Comparison of ENCODE assay signal across 8 cellular contexts in the genomic region with DNA sequence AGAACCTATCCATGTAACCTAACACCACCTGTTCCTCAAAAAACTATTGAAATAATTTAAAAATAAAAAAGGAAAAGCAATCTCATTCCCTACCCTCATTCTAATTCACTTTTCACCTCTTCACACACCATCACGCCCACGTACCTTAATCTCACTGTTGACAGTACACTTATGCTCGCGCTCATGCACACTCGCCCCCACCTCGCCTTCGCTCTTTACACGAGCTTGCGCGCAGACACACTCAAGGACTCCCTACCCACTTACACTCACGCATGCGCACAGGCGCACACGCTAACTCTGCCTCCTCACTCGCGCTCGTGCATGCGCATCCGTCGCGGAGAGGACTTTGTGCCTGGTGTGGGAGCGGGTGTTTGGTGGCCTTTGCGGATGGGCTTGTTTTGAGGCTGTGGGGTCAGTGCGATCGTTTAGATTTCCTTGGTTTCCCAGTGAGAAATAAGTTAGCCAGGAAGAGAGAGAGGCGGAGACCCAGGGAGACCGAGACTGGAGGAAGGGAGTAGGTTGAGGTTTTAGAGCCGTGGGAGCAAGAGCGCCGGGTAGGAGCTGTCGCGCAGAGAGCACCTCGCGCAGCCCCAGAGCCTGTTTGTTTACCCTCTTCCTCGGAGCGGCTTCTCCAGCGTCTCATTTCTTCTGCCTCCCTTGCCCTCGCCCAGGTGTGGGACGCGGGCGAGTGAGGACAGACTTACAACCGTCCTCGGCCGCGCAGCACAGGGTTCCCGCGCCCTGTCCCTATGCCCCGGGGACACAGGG. TPM values are rescaled to one million over a fixed set of nuclear protein-coding genes. Genes with fewer than 3 reads are reported as not detected.
DNase-seq lines count a peak whose midpoint lies in the region; TF ChIP-seq lines count a peak whose summit lies in the region.

No MANE protein-coding gene starts in this region.

- peak; percentile 79 for DNase-seq in HEK293T (ENCODE audit: extremely low spot score)
- peak; percentile 83 for DNase-seq in NCI-H146 treated with DMSO at 0.1 percent for 48 hours (lab: John Stamatoyannopoulos, UW; ENCODE audit: unreplicated experiment)
- DNase-seq in WERI-Rb-1, result peak; percentile 81
- DNase-seq in breast epithelium (ENCODE audit: low spot score in 2 of 2), result peak in 1 of 2 donors; percentile 62
- DNase-seq in inferior parietal cortex (ENCODE audit: extremely low spot score), result peak; percentile 82
- peak; percentile 54 to 65 for DNase-seq in stimulated activated CD4-positive, alpha-beta T cell treated with anti-CD3 and anti-CD28 coated beads, Interleukin-12 subunit alpha, Interleukin-12 subunit beta, amount 100 ng/mL, for 24 hours (ENCODE audit: low read depth in 2 of 2)
- no peak for DNase-seq in A172 (ENCODE audit: low spot score)

- POLR2A ChIA-PET in HEK293T (lab: Yijun Ruan, JAX), result no interaction called here

- H3K27me3 ChIP-seq in WERI-Rb-1 (ENCODE audit: insufficient read depth, low read depth, severe bottlenecking) (peaks cover 78% of the 10 kb centered on the region), breast epithelium (peaks cover 0 to 26% of the 10 kb centered on the region in 2 donors)

- no peak for TF ChIP-seq POLR2A in breast epithelium (IDR thresholded peaks at IDR 0.05)

- intact Hi-C loops in breast epithelium (cut with DNase I; ENCODE audit: low total_unique reads), result no loop called here

- H3K9me3 ChIP-seq in WERI-Rb-1 (ENCODE audit: severe bottlenecking) (no peaks in the 10 kb centered on the region), breast epithelium (no peaks in the 10 kb centered on the region)

- TF ChIP-seq CTCF in WERI-Rb-1 (IDR thresholded peaks at IDR 0.05; ENCODE audit: low read depth, low read length), result no peak
- TF ChIP-seq CTCF in breast epithelium (IDR thresholded peaks at IDR 0.05), result no peak

- CTCF ChIA-PET in HEK293T (lab: Yijun Ruan, JAX), result no interaction called here

- H3K27ac ChIP-seq in WERI-Rb-1 (no peak overlapping the region), breast epithelium (peak overlapping the region; percentile 53 to 69)

- no peaks in the 10 kb centered on the region for H3K36me3 ChIP-seq in WERI-Rb-1
- no peaks in the 10 kb centered on the region for H3K36me3 ChIP-seq in breast epithelium

- no peaks in the 10 kb centered on the region for H3K4me1 ChIP-seq in breast epithelium

- H3K4me3 ChIP-seq in GM08714 (ENCODE audit: low read length) (peak overlapping the region; percentile 30; the same call in 1 of the 2 replicates), WERI-Rb-1 (ENCODE audit: low read depth, low read length) (peak overlapping the region; percentile 57), breast epithelium (peak overlapping the region; percentile 42 to 68 (median 51))

TF ChIP-seq in HEK293T, 16 proteins besides CTCF, POLR2A, EP300 and RAD21:
- TF ChIP-seq FOXM1 (IDR thresholded peaks at IDR 0.05; ENCODE audit: borderline replicate concordance) (no peak), FOXA1 (IDR thresholded peaks at IDR 0.05) (no peak), SP1 (IDR thresholded peaks at IDR 0.05) (no peak), FOXK2 (IDR thresholded peaks at IDR 0.05) (no peak), TARDBP (IDR thresholded peaks at IDR 0.05) (peak; percentile 86), L3MBTL2 (conservative IDR thresholded peaks at IDR 0.05) (peak; percentile 94)

RNA-seq across cellular contexts. Expression of a gene that starts 8.1 kb away (rescaled TPM):
- not detected for total RNA-seq in breast epithelium
- not detected in 2 replicates for total RNA-seq in A172 (2014; rRNA removed; shearing (Covaris generic))

RNA-seq across cellular contexts. Expression of a gene that starts 27.4 kb away (rescaled TPM):
- 10 to 100 TPM; 33.9 to 71.4 (median 47.5) TPM for total RNA-seq in breast epithelium
- 37.9 and 53.5 TPM in 2 replicates for total RNA-seq in A172 (2014; rRNA removed; shearing (Covaris generic))
